ENCODE assay signal across 1 cellular context in genomic region chr21:44516342-44516741, GRCh38.
A peak's percentile ranks its signal among the peaks of the same experiment; 100 is the strongest.
TF ChIP-seq lines count a peak whose summit lies in the region.

No MANE protein-coding gene starts in this region.

TF ChIP-seq in HepG2, 621 proteins besides CTCF, POLR2A, EP300 and RAD21:
- TF ChIP-seq TBL1XR1 (IDR thresholded peaks at IDR 0.05; ENCODE audit: borderline replicate concordance, low read length, partially characterized antibody) (no peak), HNRNPL (IDR thresholded peaks at IDR 0.05; ENCODE audit: low read depth, low read length) (0 out of 2 replicates have a peak, but pooled peaks have one; percentile 35), AGO1 (IDR thresholded peaks at IDR 0.05; ENCODE audit: low read depth, low read length, poor library complexity, severe bottlenecking) (peak; percentile 17), ISL2 (CRISPR knock-in tag; IDR thresholded peaks at IDR 0.05) (no peak), AGO2 (optimal IDR thresholded peaks at IDR 0.05; ENCODE audit: low read depth, low read length) (peak; percentile 80)
- TF ChIP-seq, protein P1, sequence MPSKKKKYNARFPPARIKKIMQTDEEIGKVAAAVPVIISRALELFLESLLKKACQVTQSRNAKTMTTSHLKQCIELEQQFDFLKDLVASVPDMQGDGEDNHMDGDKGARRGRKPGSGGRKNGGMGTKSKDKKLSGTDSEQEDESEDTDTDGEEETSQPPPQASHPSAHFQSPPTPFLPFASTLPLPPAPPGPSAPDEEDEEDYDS (CRISPR knock-in tag; IDR thresholded peaks at IDR 0.05): no peak
